1 cellular context compared by ENCODE assay signal in genomic region chr5:14180437-14180836, GRCh38.
TF ChIP-seq lines count a peak whose summit lies in the region.

No MANE protein-coding gene starts in this region.

TF ChIP-seq in HepG2, 621 proteins besides CTCF, POLR2A, EP300 and RAD21:
- TF ChIP-seq KAT8 (CRISPR knock-in tag; IDR thresholded peaks at IDR 0.05) = no peak
- TF ChIP-seq HOXD1 (CRISPR knock-in tag; IDR thresholded peaks at IDR 0.05) = no peak
- no peak for TF ChIP-seq ZNF430 (CRISPR knock-in tag; IDR thresholded peaks at IDR 0.05)
- no peak for TF ChIP-seq ZNF776 (CRISPR knock-in tag; IDR thresholded peaks at IDR 0.05)
- TF ChIP-seq, protein P1, sequence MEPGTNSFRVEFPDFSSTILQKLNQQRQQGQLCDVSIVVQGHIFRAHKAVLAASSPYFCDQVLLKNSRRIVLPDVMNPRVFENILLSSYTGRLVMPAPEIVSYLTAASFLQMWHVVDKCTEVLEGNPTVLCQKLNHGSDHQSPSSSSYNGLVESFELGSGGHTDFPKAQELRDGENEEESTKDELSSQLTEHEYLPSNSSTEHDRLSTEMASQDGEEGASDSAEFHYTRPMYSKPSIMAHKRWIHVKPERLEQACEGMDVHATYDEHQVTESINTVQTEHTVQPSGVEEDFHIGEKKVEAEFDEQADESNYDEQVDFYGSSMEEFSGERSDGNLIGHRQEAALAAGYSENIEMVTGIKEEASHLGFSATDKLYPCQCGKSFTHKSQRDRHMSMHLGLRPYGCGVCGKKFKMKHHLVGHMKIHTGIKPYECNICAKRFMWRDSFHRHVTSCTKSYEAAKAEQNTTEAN (CRISPR knock-in tag; conservative IDR thresholded peaks at IDR 0.05) = no peak
- peak; percentile 58; the same call in 1 of the 2 replicates for TF ChIP-seq ZNF121 (CRISPR knock-in tag; IDR thresholded peaks at IDR 0.05)
- no peak for TF ChIP-seq HMG20B (CRISPR knock-in tag; conservative IDR thresholded peaks at IDR 0.05)
